Comparison of ENCODE assay signal across 8 cellular contexts in genomic region chr15:82538961-82539689, GRCh38. TPM values are rescaled to one million over a fixed set of nuclear protein-coding genes. Genes with fewer than 3 reads are reported as not detected.
DNase-seq lines count a peak whose midpoint lies in the region; ATAC-seq and TF ChIP-seq lines count a peak whose summit lies in the region.

No MANE protein-coding gene starts in this region.

- H3K4me2 ChIP-seq in PC-3 (ENCODE audit: low read length) (peak overlapping the region; percentile 87), neural progenitor cell (peak overlapping the region; percentile 87)

- H4K20me1 ChIP-seq in PC-3 (ENCODE audit: low read length) (peaks cover 40% of the 10 kb centered on the region), neural progenitor cell (ENCODE audit: low read depth) (peaks cover 56% of the 10 kb centered on the region)

- peak overlapping the region; percentile 66 for H3K27ac ChIP-seq in CD4-positive, alpha-beta T cell (ENCODE audit: low read depth, low read length)
- H3K27ac ChIP-seq in PC-3 (ENCODE audit: low read length) (no peak overlapping the region), endodermal cell (ENCODE audit: low read depth, low read length) (no peak overlapping the region), neural progenitor cell (no peak overlapping the region)

- WGBS in endodermal cell (ENCODE audit: insufficient coverage in 1 of 2, insufficient read length in 1 of 2), 2 experiments = 12% methylated on average over 16 to 28 of the region's 28 CpGs

- H3K4me3 ChIP-seq in PC-3 (ENCODE audit: low read length) = peak overlapping the region; percentile 100
- peak overlapping the region; percentile 98 for H3K4me3 ChIP-seq in endodermal cell (ENCODE audit: low read length)
- H3K4me3 ChIP-seq in neural progenitor cell = peak overlapping the region; percentile 70

- H3K79me2 ChIP-seq in PC-3 (ENCODE audit: low read length) = peaks cover 50% of the 10 kb centered on the region
- peaks cover 37% of the 10 kb centered on the region for H3K79me2 ChIP-seq in neural progenitor cell (ENCODE audit: low read depth)

- H3K9me3 Mint-ChIP-seq in CD4-positive, alpha-beta T cell = no peaks in the 10 kb centered on the region
- H3K9me3 Mint-ChIP-seq in endodermal cell (peaks cover 2% of the 10 kb centered on the region), neural progenitor cell (no peaks in the 10 kb centered on the region)

- BruUV-seq in PC-3 (replicated peaks; lab: Mats Ljungman, UMichigan) = no TSS peak

- intact Hi-C loops in CD4-positive, alpha-beta T cell (cut with DNase I, micrococcal nuclease) = loop anchor here in 1 of 2 experiments (2.0 to 5.0 kb wide), 2 partner anchors 143 to 472 kb away; partner anchors contain the start of gene C15orf40
- intact Hi-C loops in PC-3 (cut with micrococcal nuclease) = no loop called here

- no peak for TF ChIP-seq CTCF in CD4-positive, alpha-beta T cell (IDR thresholded peaks at IDR 0.05)
- TF ChIP-seq CTCF in PC-3 (conservative IDR thresholded peaks at IDR 0.05; ENCODE audit: low read depth, low read length) (no peak), endodermal cell (conservative IDR thresholded peaks at IDR 0.05) (no peak), neural progenitor cell (IDR thresholded peaks at IDR 0.05) (no peak)

- peaks cover 14% of the 10 kb centered on the region for H3K4me1 ChIP-seq in PC-3 (ENCODE audit: insufficient read depth, low read length)
- peaks cover 5% of the 10 kb centered on the region for H3K4me1 ChIP-seq in endodermal cell (ENCODE audit: control insufficient read depth, insufficient read depth, low read length)
- H3K4me1 ChIP-seq in neural progenitor cell = peaks cover 30% of the 10 kb centered on the region

- POLR2A ChIA-PET in CD4-positive, alpha-beta T cell (lab: Charles Lee) = interaction anchor here (1.0 to 3.4 kb wide), 10 partner anchors 9 to 528 kb away, joined by 3 to 54 read pairs (median 18); partner anchors contain the start of genes BTBD1, C15orf40 and WHAMM
- POLR2A ChIA-PET in PC-3 (lab: Charles Lee; ENCODE audit: unreplicated experiment) = no interaction called here

- ATAC-seq in CD4-positive, alpha-beta T cell (ENCODE audit: poor library complexity) = no peak
- no peak for ATAC-seq in PC-3
- ATAC-seq in HG02610 (IDR thresholded peaks at IDR 0.05; ENCODE audit: unreplicated experiment) = no peak

- H3K36me3 ChIP-seq in PC-3 (ENCODE audit: low read depth, low read length) = peaks cover 46% of the 10 kb centered on the region
- H3K36me3 ChIP-seq in endodermal cell (ENCODE audit: control insufficient read depth, insufficient read depth, low read length) = peaks cover 52% of the 10 kb centered on the region
- peaks cover 17% of the 10 kb centered on the region for H3K36me3 ChIP-seq in neural progenitor cell

- peaks cover 71% of the 10 kb centered on the region for H3K36me3 Mint-ChIP-seq in CD4-positive, alpha-beta T cell (ENCODE audit: low read depth)
- H3K36me3 Mint-ChIP-seq in endodermal cell (ENCODE audit: low read depth) = peaks cover 55% of the 10 kb centered on the region
- peaks cover 32% of the 10 kb centered on the region for H3K36me3 Mint-ChIP-seq in neural progenitor cell

- DNase-seq in CD4-positive, alpha-beta T cell = no peak
- DNase-seq in PC-3 (no peak), endodermal cell (peak; percentile 61), neural progenitor cell (ENCODE audit: low spot score) (no peak), UCSD-AML1 (lab: John Stamatoyannopoulos, UW; ENCODE audit: unreplicated experiment) (no peak), NCI-H1092 treated with DMSO at 0.1 percent for 48 hours (lab: John Stamatoyannopoulos, UW) (no peak), NCI-H69 (lab: John Stamatoyannopoulos, UW) (no peak)

- H3K4me1 Mint-ChIP-seq in CD4-positive, alpha-beta T cell (ENCODE audit: low read depth) = peaks cover 39% of the 10 kb centered on the region
- peaks cover 32% of the 10 kb centered on the region for H3K4me1 Mint-ChIP-seq in endodermal cell
- peaks cover 37% of the 10 kb centered on the region for H3K4me1 Mint-ChIP-seq in neural progenitor cell

- no peaks in the 10 kb centered on the region for H3K27me3 ChIP-seq in CD4-positive, alpha-beta T cell (ENCODE audit: control insufficient read depth, insufficient read depth, low read length)
- H3K27me3 ChIP-seq in PC-3 (ENCODE audit: low read length) (no peaks in the 10 kb centered on the region), endodermal cell (ENCODE audit: control insufficient read depth, insufficient read depth, low read length, poor library complexity, severe bottlenecking) (no peaks in the 10 kb centered on the region), neural progenitor cell (no peaks in the 10 kb centered on the region)

- no peaks in the 10 kb centered on the region for H3K9me3 ChIP-seq in CD4-positive, alpha-beta T cell (ENCODE audit: control insufficient read depth, low read length)
- H3K9me3 ChIP-seq in PC-3 (ENCODE audit: low read length) (no peaks in the 10 kb centered on the region), endodermal cell (ENCODE audit: control insufficient read depth, low read length) (no peaks in the 10 kb centered on the region), neural progenitor cell (ENCODE audit: low read depth) (no peaks in the 10 kb centered on the region)

- H3F3A ChIP-seq in PC-3 (ENCODE audit: low read length, unreplicated experiment) (peaks cover 17% of the 10 kb centered on the region), neural progenitor cell (ENCODE audit: low read depth) (peaks cover 65% of the 10 kb centered on the region)

- H3K27ac Mint-ChIP-seq in CD4-positive, alpha-beta T cell = peak overlapping the region; percentile 97
- peak overlapping the region; percentile 93 for H3K27ac Mint-ChIP-seq in endodermal cell
- H3K27ac Mint-ChIP-seq in neural progenitor cell = no peak overlapping the region

- no peaks in the 10 kb centered on the region for H3K27me3 Mint-ChIP-seq in CD4-positive, alpha-beta T cell
- H3K27me3 Mint-ChIP-seq in endodermal cell (ENCODE audit: insufficient read depth) (peaks cover 1% of the 10 kb centered on the region), neural progenitor cell (ENCODE audit: insufficient read depth, low read depth) (peaks cover 9% of the 10 kb centered on the region)

- H3K4me3 Mint-ChIP-seq in CD4-positive, alpha-beta T cell = peak overlapping the region; percentile 99
- peak overlapping the region; percentile 98 for H3K4me3 Mint-ChIP-seq in endodermal cell
- peak overlapping the region; percentile 94 for H3K4me3 Mint-ChIP-seq in neural progenitor cell

- H3K9ac ChIP-seq in PC-3 (ENCODE audit: low read length) = peak overlapping the region; percentile 100
- H3K9ac ChIP-seq in endodermal cell (ENCODE audit: extremely low read depth, low read length, poor library complexity, severe bottlenecking) = peak overlapping the region; percentile 96
- peak overlapping the region; percentile 92 for H3K9ac ChIP-seq in neural progenitor cell

- H2AFZ ChIP-seq in PC-3 (ENCODE audit: low read length) (no peak overlapping the region), neural progenitor cell (replicated peaks) (no peak overlapping the region)

- H3K9me2 ChIP-seq in PC-3 (replicated peaks; ENCODE audit: low read length) = no peaks in the 10 kb centered on the region

- CTCF ChIA-PET in CD4-positive, alpha-beta T cell (lab: Charles Lee) = interaction anchor here (2.1 to 6.2 kb wide), 2 partner anchors 8 to 472 kb away, joined by 11 to 58 read pairs; partner anchors contain the start of gene C15orf40
- CTCF ChIA-PET in PC-3 (lab: Charles Lee) = no interaction called here

RNA-seq across cellular contexts. Expression of gene RPS17, which starts 1.1 kb away (rescaled TPM):
- 1,000 to 10,000 TPM; 3,141 to 3,180 TPM for total RNA-seq in CD4-positive, alpha-beta T cell
- 2,156 and 3,194 TPM in 2 replicates for total RNA-seq in PC-3 (2014; rRNA removed)
- 1,000 to 10,000 TPM; 1,918 to 2,023 TPM for total RNA-seq in endodermal cell
- 2,836 TPM for polyA plus RNA-seq in endodermal cell (2013, experiment 1 of 2)
- 2,786 TPM for polyA plus RNA-seq in endodermal cell (2013, experiment 2 of 2)
- total RNA-seq in neural progenitor cell (ENCODE audit: low replicate concordance) = 3,589 and 4,695 TPM in 2 replicates
